8 cellular contexts compared by ENCODE assay signal in genomic region chr16:67013823-67014640, GRCh38. TPM values are rescaled to one million over a fixed set of nuclear protein-coding genes. Genes with fewer than 3 reads are reported as not detected.
A peak's percentile ranks its signal among the peaks of the same experiment; 100 is the strongest.
DNase-seq lines count a peak whose midpoint lies in the region; ATAC-seq and TF ChIP-seq lines count a peak whose summit lies in the region.

No MANE protein-coding gene starts in this region.

- peak; percentile 52 to 65 for ATAC-seq in gastrocnemius medialis

- TF ChIP-seq POLR2A in gastrocnemius medialis (IDR thresholded peaks at IDR 0.05), result no peak

- peak overlapping the region; percentile 29; the same call in 1 of the 2 replicates for H3K4me3 ChIP-seq in GM08714 (ENCODE audit: low read length)
- H3K4me3 ChIP-seq in HL-60 (replicated peaks; ENCODE audit: insufficient read depth, low read length), result peak overlapping the region; percentile 42
- H3K4me3 ChIP-seq in iPS-11a (ENCODE audit: low read depth, low read length), result peak overlapping the region; percentile 27
- peak overlapping the region; percentile 55 to 77 (median 58) for H3K4me3 ChIP-seq in gastrocnemius medialis

- TF ChIP-seq CTCF in HL-60 (IDR thresholded peaks at IDR 0.05; ENCODE audit: insufficient read depth, low read length), result no peak
- TF ChIP-seq CTCF in gastrocnemius medialis (IDR thresholded peaks at IDR 0.05 in 4 of 5, conservative IDR thresholded peaks at IDR 0.05 in 1 of 5), result peak in 3 of 5 experiments; percentile 20 to 34 (median 33)

- in situ Hi-C loops in gastrocnemius medialis (cut with MboI; ENCODE audit: low sequenced_read_pairs in 4 of 4), result loop anchor here in 1 of 4 donors (10.0 kb wide), 1 partner anchor 141 kb away; the partner anchor contains the start of genes B3GNT9, FBXL8 and TRADD

- DNase-seq in HL-60 (ENCODE audit: low read depth in 1 of 2, low spot score in 1 of 2) (peak; percentile 34 to 55), T-helper 22 cell (ENCODE audit: low read depth) (peak; percentile 73), astrocyte of the hippocampus (ENCODE audit: low read depth, low spot score) (peak; percentile 83), gastrocnemius medialis (peak; percentile 48 to 66), SW 1271 (lab: John Stamatoyannopoulos, UW) (no peak)
- DNase-seq in NK-92 treated with Interleukin-12 subunit alpha and Interleukin-12 subunit beta, amount 100 ng/mL, for 24 hours (lab: John Stamatoyannopoulos, UW), result no peak

- peaks cover 5 to 7% of the 10 kb centered on the region in 2 donors for H3K4me1 ChIP-seq in gastrocnemius medialis

- H3K27me3 ChIP-seq in HL-60 (ENCODE audit: insufficient read depth, poor library complexity, severe bottlenecking), result peaks cover 13% of the 10 kb centered on the region
- H3K27me3 ChIP-seq in gastrocnemius medialis, result no peaks in the 10 kb centered on the region

- H3K9me3 ChIP-seq in gastrocnemius medialis, result no peaks in the 10 kb centered on the region

- no peaks in the 10 kb centered on the region for H3K36me3 ChIP-seq in gastrocnemius medialis

- intact Hi-C loops in gastrocnemius medialis (cut with DNase I; ENCODE audit: low total_unique reads), result loop anchor here (2.0 kb wide), 1 partner anchor 37 kb away; no protein-coding TSS in a partner anchor

- H3K27ac ChIP-seq in HL-60 (replicated peaks) (no peak overlapping the region), gastrocnemius medialis (peak overlapping the region; percentile 43 to 68 (median 61))

RNA-seq across cellular contexts. Expression of gene CBFB, which starts 14.9 kb away (rescaled TPM):
- 100 to 1,000 TPM in 2 of 4 donors, 10 to 100 TPM in 2; 38.9 to 105 (median 96.5) TPM for total RNA-seq in gastrocnemius medialis

RNA-seq across cellular contexts. Expression of gene CES4A, which starts 25.6 kb away (rescaled TPM):
- 10 to 100 TPM; 12.0 to 82.7 (median 17.4) TPM for total RNA-seq in gastrocnemius medialis

RNA-seq across cellular contexts. Expression of gene CES3, which starts 53.0 kb away (rescaled TPM):
- total RNA-seq in gastrocnemius medialis, result 10 to 100 TPM; 10.3 to 30.3 (median 12.9) TPM

Comparison
In these comparisons a context has a peak if more than half of its experiments do, and no peak if none do; other contexts are left out.
1. DNase-seq: peak in HL-60 (2 of 2), T-helper 22 cell (single experiment), astrocyte of the hippocampus (single experiment) and gastrocnemius medialis (2 of 2); none in SW 1271 (0 of 2) and NK-92 treated with Interleukin-12 subunit alpha and Interleukin-12 subunit beta, amount 100 ng/mL, for 24 hours (single experiment).
2. Peak in every context shown above with its lines, with median percentiles within 50 percentile points of each other: H3K4me3 ChIP-seq.